ENCODE assay signal across 1 cellular context in the genomic region with DNA sequence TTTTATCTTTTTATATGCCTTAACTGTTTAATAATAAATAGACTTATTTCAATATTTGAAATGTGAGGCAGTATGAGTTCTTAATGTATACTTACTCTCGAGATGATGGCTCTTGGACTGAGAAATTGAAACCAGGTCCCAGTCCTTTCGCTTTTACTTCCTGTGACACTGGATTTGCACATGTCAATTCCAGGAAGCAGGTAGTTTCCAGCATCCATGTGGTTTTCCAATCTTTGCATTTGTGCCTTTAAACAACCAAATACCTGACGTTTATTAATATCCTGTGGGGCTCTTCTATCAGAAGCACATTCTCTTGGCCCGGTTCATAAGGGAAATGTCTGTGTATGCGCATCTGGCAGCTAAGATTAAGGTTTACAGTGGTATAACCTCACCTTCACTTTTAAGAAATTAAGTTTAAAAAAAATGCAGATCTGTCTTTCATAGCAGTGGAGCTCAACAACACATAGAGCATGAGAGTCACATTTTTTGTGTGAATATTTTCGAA.
TF ChIP-seq lines count a peak whose summit lies in the region.

No MANE protein-coding gene starts in this region.

TF ChIP-seq in HepG2, 621 proteins besides CTCF, POLR2A, EP300 and RAD21 (continued from another document):
- TF ChIP-seq, protein P1, sequence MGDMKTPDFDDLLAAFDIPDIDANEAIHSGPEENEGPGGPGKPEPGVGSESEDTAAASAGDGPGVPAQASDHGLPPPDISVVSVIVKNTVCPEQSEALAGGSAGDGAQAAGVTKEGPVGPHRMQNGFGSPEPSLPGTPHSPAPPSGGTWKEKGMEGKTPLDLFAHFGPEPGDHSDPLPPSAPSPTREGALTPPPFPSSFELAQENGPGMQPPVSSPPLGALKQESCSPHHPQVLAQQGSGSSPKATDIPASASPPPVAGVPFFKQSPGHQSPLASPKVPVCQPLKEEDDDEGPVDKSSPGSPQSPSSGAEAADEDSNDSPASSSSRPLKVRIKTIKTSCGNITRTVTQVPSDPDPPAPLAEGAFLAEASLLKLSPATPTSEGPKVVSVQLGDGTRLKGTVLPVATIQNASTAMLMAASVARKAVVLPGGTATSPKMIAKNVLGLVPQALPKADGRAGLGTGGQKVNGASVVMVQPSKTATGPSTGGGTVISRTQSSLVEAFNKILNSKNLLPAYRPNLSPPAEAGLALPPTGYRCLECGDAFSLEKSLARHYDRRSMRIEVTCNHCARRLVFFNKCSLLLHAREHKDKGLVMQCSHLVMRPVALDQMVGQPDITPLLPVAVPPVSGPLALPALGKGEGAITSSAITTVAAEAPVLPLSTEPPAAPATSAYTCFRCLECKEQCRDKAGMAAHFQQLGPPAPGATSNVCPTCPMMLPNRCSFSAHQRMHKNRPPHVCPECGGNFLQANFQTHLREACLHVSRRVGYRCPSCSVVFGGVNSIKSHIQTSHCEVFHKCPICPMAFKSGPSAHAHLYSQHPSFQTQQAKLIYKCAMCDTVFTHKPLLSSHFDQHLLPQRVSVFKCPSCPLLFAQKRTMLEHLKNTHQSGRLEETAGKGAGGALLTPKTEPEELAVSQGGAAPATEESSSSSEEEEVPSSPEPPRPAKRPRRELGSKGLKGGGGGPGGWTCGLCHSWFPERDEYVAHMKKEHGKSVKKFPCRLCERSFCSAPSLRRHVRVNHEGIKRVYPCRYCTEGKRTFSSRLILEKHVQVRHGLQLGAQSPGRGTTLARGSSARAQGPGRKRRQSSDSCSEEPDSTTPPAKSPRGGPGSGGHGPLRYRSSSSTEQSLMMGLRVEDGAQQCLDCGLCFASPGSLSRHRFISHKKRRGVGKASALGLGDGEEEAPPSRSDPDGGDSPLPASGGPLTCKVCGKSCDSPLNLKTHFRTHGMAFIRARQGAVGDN (CRISPR knock-in tag; IDR thresholded peaks at IDR 0.05): no peak
- TF ChIP-seq CREM (IDR thresholded peaks at IDR 0.05) (peak; percentile 6; the same call in 1 of the 2 replicates), CREM (CRISPR knock-in tag; IDR thresholded peaks at IDR 0.05) (no peak), ZNF430 (CRISPR knock-in tag; IDR thresholded peaks at IDR 0.05) (no peak), HMG20A (CRISPR knock-in tag; IDR thresholded peaks at IDR 0.05; ENCODE audit: borderline replicate concordance) (0 out of 2 replicates have a peak, but pooled peaks have one; percentile 4), GABPB1 (CRISPR knock-in tag; IDR thresholded peaks at IDR 0.05) (peak; percentile 55; the same call in 1 of the 2 replicates), ZNF619 (CRISPR knock-in tag; IDR thresholded peaks at IDR 0.05) (no peak), TBX2 (CRISPR knock-in tag; IDR thresholded peaks at IDR 0.05; ENCODE audit: borderline replicate concordance) (no peak), ELF1 (CRISPR knock-in tag; IDR thresholded peaks at IDR 0.05) (peak; percentile 24; the same call in 1 of the 2 replicates), ELF3 (CRISPR knock-in tag; IDR thresholded peaks at IDR 0.05) (0 out of 2 replicates have a peak, but pooled peaks have one; percentile 35), RBFOX2 (IDR thresholded peaks at IDR 0.05; ENCODE audit: low read depth, low read length) (peak; percentile 43; the same call in 1 of the 2 replicates), ZNF7 (CRISPR knock-in tag; IDR thresholded peaks at IDR 0.05) (no peak)
- TF ChIP-seq, protein P2, sequence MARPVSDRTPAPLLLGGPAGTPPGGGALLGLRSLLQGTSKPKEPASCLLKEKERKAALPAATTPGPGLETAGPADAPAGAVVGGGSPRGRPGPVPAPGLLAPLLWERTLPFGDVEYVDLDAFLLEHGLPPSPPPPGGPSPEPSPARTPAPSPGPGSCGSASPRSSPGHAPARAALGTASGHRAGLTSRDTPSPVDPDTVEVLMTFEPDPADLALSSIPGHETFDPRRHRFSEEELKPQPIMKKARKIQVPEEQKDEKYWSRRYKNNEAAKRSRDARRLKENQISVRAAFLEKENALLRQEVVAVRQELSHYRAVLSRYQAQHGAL (CRISPR knock-in tag; IDR thresholded peaks at IDR 0.05; ENCODE audit: not compliant biosample characterization): no peak
- TF ChIP-seq, protein P3, sequence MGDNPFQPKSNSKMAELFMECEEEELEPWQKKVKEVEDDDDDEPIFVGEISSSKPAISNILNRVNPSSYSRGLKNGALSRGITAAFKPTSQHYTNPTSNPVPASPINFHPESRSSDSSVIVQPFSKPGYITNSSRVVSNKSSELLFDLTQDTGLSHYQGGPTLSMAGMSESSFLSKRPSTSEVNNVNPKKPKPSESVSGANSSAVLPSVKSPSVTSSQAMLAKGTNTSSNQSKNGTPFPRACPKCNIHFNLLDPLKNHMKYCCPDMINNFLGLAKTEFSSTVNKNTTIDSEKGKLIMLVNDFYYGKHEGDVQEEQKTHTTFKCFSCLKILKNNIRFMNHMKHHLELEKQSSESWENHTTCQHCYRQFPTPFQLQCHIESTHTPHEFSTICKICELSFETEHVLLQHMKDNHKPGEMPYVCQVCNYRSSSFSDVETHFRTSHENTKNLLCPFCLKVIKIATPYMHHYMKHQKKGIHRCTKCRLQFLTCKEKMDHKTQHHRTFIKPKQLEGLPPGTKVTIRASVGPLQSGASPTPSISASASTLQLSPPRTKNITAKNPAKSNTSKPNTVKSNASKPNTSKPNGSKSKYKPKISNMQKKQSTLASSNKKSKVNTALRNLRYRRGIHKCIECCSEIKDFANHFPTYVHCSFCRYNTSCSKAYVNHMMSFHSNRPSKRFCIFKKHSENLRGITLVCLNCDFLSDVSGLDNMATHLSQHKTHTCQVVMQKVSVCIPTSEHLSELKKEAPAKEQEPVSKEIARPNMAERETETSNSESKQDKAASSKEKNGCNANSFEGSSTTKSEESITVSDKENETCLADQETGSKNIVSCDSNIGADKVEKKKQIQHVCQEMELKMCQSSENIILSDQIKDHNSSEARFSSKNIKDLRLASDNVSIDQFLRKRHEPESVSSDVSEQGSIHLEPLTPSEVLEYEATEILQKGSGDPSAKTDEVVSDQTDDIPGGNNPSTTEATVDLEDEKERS (CRISPR knock-in tag; IDR thresholded peaks at IDR 0.05): peak; percentile 58; the same call in 1 of the 2 replicates
